23 cellular contexts compared by ENCODE assay signal in the genomic region with DNA sequence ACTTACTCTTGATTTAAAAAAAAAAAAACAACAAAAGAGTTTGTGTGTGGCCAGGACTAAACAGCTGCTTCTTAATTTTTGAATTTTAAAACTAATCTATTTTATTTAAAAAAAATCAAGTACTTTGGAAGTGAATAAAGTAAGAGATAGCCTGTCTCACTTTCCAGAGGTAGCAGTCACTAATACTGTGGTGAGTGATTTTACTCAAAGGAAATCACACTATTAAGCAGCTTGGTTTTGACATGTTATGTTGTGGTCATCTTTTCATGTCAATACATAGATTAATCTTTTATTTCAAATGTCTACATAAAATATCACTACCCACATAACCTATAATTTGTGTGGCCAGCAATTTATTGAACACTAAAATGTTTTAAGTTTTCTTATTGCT.
"Had no signal": no experiment of that assay in that cellular context is flagged by ENCODE, and none has a peak within 500 bp of the region (broad histone marks: within the 10 kb centered on the region; RNA-seq: fewer than 3 reads in every experiment).

No MANE protein-coding gene starts in this region.

- H3K9me3 ChIP-seq: lower lobe of right lung, spleen, upper lobe of left lung had no signal

- H3K4me1 ChIP-seq: lower lobe of right lung, spleen had no signal

- H3K27ac Mint-ChIP-seq: activated CD4-positive, alpha-beta memory T cell treated with anti-CD3 and anti-CD28 coated beads for 36 hours; activated naive CD4-positive, alpha-beta T cell treated with anti-CD3 and anti-CD28 coated beads, Interleukin-2, amount 50 U/mL, for 24 hours; brain; dendritic cell treated with granulocyte-macrophage colony-stimulating factor and Interleukin-4, amounts not matched to agents 40 ng/mL and 50 ng/mL, for 4 days; T-helper 1 cell treated with Interleukin-12 subunit alpha and Interleukin-12 subunit beta and Interleukin-4 antibody, amounts not matched to agents 30 μg/mL and 1 μg/mL, for 36 hours had no signal

- H3K27me3 Mint-ChIP-seq: activated CD4-positive, alpha-beta memory T cell treated with anti-CD3 and anti-CD28 coated beads for 36 hours; activated naive CD4-positive, alpha-beta T cell treated with anti-CD3 and anti-CD28 coated beads, Interleukin-2, amount 50 U/mL, for 24 hours; brain; dendritic cell treated with granulocyte-macrophage colony-stimulating factor and Interleukin-4, amounts not matched to agents 40 ng/mL and 50 ng/mL, for 4 days; naive B cell had no signal

- H3K4me3 Mint-ChIP-seq: activated CD4-positive, alpha-beta memory T cell treated with anti-CD3 and anti-CD28 coated beads for 36 hours; activated naive CD4-positive, alpha-beta T cell treated with anti-CD3 and anti-CD28 coated beads, Interleukin-2, amount 50 U/mL, for 24 hours; brain; dendritic cell treated with granulocyte-macrophage colony-stimulating factor and Interleukin-4, amounts not matched to agents 40 ng/mL and 50 ng/mL, for 4 days; naive B cell; neural crest cell; T-helper 1 cell treated with Interleukin-12 subunit alpha and Interleukin-12 subunit beta and Interleukin-4 antibody, amounts not matched to agents 30 μg/mL and 1 μg/mL, for 36 hours had no signal

- H3K4me1 Mint-ChIP-seq: activated naive CD4-positive, alpha-beta T cell treated with anti-CD3 and anti-CD28 coated beads, Interleukin-2, amount 50 U/mL, for 24 hours; brain; neural crest cell had no signal

- FAIRE-seq: endometrium, kidney had no signal

- H3K4me3 ChIP-seq: lower lobe of right lung, spleen, upper lobe of left lung had no signal

- H3K27ac ChIP-seq: lower lobe of right lung, spleen, upper lobe of left lung had no signal

- H3K9me3 Mint-ChIP-seq: activated CD4-positive, alpha-beta memory T cell treated with anti-CD3 and anti-CD28 coated beads for 36 hours; activated naive CD4-positive, alpha-beta T cell treated with anti-CD3 and anti-CD28 coated beads, Interleukin-2, amount 50 U/mL, for 24 hours; dendritic cell treated with granulocyte-macrophage colony-stimulating factor and Interleukin-4, amounts not matched to agents 40 ng/mL and 50 ng/mL, for 4 days; naive B cell; neural crest cell; T-helper 1 cell treated with Interleukin-12 subunit alpha and Interleukin-12 subunit beta and Interleukin-4 antibody, amounts not matched to agents 30 μg/mL and 1 μg/mL, for 36 hours had no signal

- ATAC-seq: left lobe of liver; lower lobe of right lung; sciatic nerve; stimulated activated naive CD8-positive, alpha-beta T cell treated with anti-CD3 and anti-CD28 coated beads, Interleukin-15, Interleukin-2, amounts not matched to agents 100 U/mL and 50 U/mL, for 24 hours had no signal

- H3K27me3 ChIP-seq: spleen, upper lobe of left lung had no signal

- DNase-seq: activated CD4-positive, alpha-beta memory T cell treated with anti-CD3 and anti-CD28 coated beads for 36 hours; activated CD4-positive, alpha-beta T cell treated with anti-CD3 and anti-CD28 coated beads for 48 hours; activated CD4-positive, CD25-positive, alpha-beta regulatory T cell; activated gamma-delta T cell treated with Interleukin-2 at 50 U/mL for 16 hours; activated T-cell treated with anti-CD3 and anti-CD28 coated beads for 4 hours; anterior cingulate cortex; caudate nucleus; effector CD4-positive, alpha-beta T cell; kidney; lower lobe of right lung; naive B cell; spleen; stimulated activated CD4-positive, alpha-beta T cell treated with anti-CD3 and anti-CD28 coated beads, Interleukin-4, amount 100 ng/mL, for 24 hours; stimulated activated naive CD8-positive, alpha-beta T cell treated with anti-CD3 and anti-CD28 coated beads, Interleukin-15, Interleukin-2, amounts not matched to agents 100 U/mL and 50 U/mL, for 24 hours; upper lobe of left lung had no signal

- H3K36me3 Mint-ChIP-seq: activated CD4-positive, alpha-beta memory T cell treated with anti-CD3 and anti-CD28 coated beads for 36 hours had no signal
